10 cellular contexts compared by ENCODE assay signal in the genomic region with DNA sequence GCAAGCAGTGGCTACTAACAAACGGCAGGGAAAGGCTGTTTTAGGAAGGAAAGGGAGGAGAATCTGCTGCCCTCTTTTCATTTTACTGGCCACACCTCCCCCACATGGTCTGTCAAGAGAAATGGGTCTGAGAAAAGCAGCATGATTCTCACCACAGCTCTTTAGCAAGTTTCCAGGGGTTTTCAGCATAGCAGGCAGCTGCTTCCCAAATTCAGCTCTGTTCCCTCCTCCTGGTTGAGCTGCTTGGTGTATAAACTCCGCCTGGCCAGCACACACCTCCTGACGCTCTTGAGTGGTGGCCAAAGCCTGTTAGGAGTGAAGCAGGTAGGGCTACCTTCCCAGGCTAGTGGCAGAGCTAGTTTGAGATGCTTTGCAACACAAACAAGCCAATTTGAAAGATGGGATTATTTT.
A peak's percentile ranks its signal among the peaks of the same experiment; 100 is the strongest.
DNase-seq lines count a peak whose midpoint lies in the region; ATAC-seq and TF ChIP-seq lines count a peak whose summit lies in the region.
"Had no signal": no experiment of that assay in that cellular context is flagged by ENCODE, and none has a peak within 500 bp of the region (broad histone marks: within the 10 kb centered on the region; RNA-seq: fewer than 3 reads in every experiment).

No MANE protein-coding gene starts in this region.

- no peak overlapping the region for H2AK5ac ChIP-seq in mesendoderm (ENCODE audit: low read length)

- H4K5ac ChIP-seq in mesendoderm (ENCODE audit: low read length), result no peak overlapping the region

- no peaks in the 10 kb centered on the region for H3K9me3 Mint-ChIP-seq in activated naive CD8-positive, alpha-beta T cell treated with anti-CD3 and anti-CD28 coated beads, Interleukin-2, amount 10 ng/mL, durations not matched to agents 7 days and 5 days
- no peaks in the 10 kb centered on the region for H3K9me3 Mint-ChIP-seq in activated naive CD8-positive, alpha-beta T cell treated with anti-CD3 and anti-CD28 coated beads, Interleukin-2, amount 50 U/mL, for 24 hours
- no peaks in the 10 kb centered on the region for H3K9me3 Mint-ChIP-seq in endodermal cell

- peak overlapping the region; percentile 81 for H3K18ac ChIP-seq in mesendoderm (ENCODE audit: low read length)

- H3K4me3 Mint-ChIP-seq in activated naive CD8-positive, alpha-beta T cell treated with anti-CD3 and anti-CD28 coated beads, Interleukin-2, amount 10 ng/mL, durations not matched to agents 7 days and 5 days, result peak overlapping the region; percentile 67
- no peak overlapping the region for H3K4me3 Mint-ChIP-seq in activated naive CD8-positive, alpha-beta T cell treated with anti-CD3 and anti-CD28 coated beads, Interleukin-2, amount 50 U/mL, for 24 hours
- peak overlapping the region; percentile 53 for H3K4me3 Mint-ChIP-seq in endodermal cell

- peak overlapping the region; percentile 86 for H3K56ac ChIP-seq in mesendoderm (ENCODE audit: low read length)

- no peak overlapping the region for H3K23ac ChIP-seq in mesendoderm (ENCODE audit: low read length)

- H3K4me3 ChIP-seq in endodermal cell (ENCODE audit: low read length) (peak overlapping the region; percentile 86), mesendoderm (ENCODE audit: low read length) (no peak overlapping the region), aorta (ENCODE audit: low read length in 2 of 2) (peak overlapping the region; percentile 47 to 69)
- H3K4me3 ChIP-seq: BLaER1 treated with 17β-estradiol and CSF1 and Interleukin-3, amounts not matched to agents 10 nM and 100 nM had no signal

- POLR2A ChIA-PET in activated naive CD8-positive, alpha-beta T cell treated with anti-CD3 and anti-CD28 coated beads, Interleukin-2, amount 10 ng/mL, durations not matched to agents 7 days and 5 days (lab: Charles Lee), result no interaction called here

- WGBS in endodermal cell (ENCODE audit: insufficient coverage in 1 of 2, insufficient read length in 1 of 2), 2 experiments, result 0 to 7% methylated on average over 2 to 3 of the region's 3 CpGs
- WGBS in mesendoderm (ENCODE audit: extremely low coverage, insufficient coverage, low lambda C conversion rate), result no CpG with 5 or more reads among the region's 3 CpGs
- 0% methylated on average over 3 of the region's 3 CpGs for WGBS in aorta, 2 donors

- H2BK15ac ChIP-seq in mesendoderm (replicated peaks; ENCODE audit: low read depth), result no peak overlapping the region

- no peaks in the 10 kb centered on the region for H3K36me3 Mint-ChIP-seq in activated naive CD8-positive, alpha-beta T cell treated with anti-CD3 and anti-CD28 coated beads, Interleukin-2, amount 10 ng/mL, durations not matched to agents 7 days and 5 days
- H3K36me3 Mint-ChIP-seq in activated naive CD8-positive, alpha-beta T cell treated with anti-CD3 and anti-CD28 coated beads, Interleukin-2, amount 50 U/mL, for 24 hours (ENCODE audit: low read depth), result no peaks in the 10 kb centered on the region
- H3K36me3 Mint-ChIP-seq in endodermal cell (ENCODE audit: low read depth), result no peaks in the 10 kb centered on the region
- H3K36me3 Mint-ChIP-seq: naive thymus-derived CD4-positive, alpha-beta T cell had no signal

- H3K9ac ChIP-seq in endodermal cell (ENCODE audit: extremely low read depth, low read length, poor library complexity, severe bottlenecking) (peak overlapping the region; percentile 71), mesendoderm (ENCODE audit: low read length) (peak overlapping the region; percentile 70)
- H3K9ac ChIP-seq: BLaER1 treated with 17β-estradiol and CSF1 and Interleukin-3, amounts not matched to agents 10 nM and 100 nM had no signal

- peak overlapping the region; percentile 69 for H3K27ac ChIP-seq in endodermal cell (ENCODE audit: low read depth, low read length)
- peak overlapping the region; percentile 98 for H3K27ac ChIP-seq in mesendoderm (ENCODE audit: low read depth, low read length)
- H3K27ac ChIP-seq in aorta (ENCODE audit: low read depth in 1 of 2, low read length in 2 of 2), result no peak overlapping the region
- H3K27ac ChIP-seq: BLaER1 treated with 17β-estradiol and CSF1 and Interleukin-3, amounts not matched to agents 10 nM and 100 nM had no signal

- no peaks in the 10 kb centered on the region for H3K4me1 Mint-ChIP-seq in activated naive CD8-positive, alpha-beta T cell treated with anti-CD3 and anti-CD28 coated beads, Interleukin-2, amount 10 ng/mL, durations not matched to agents 7 days and 5 days
- H3K4me1 Mint-ChIP-seq in activated naive CD8-positive, alpha-beta T cell treated with anti-CD3 and anti-CD28 coated beads, Interleukin-2, amount 50 U/mL, for 24 hours, result peaks cover 7% of the 10 kb centered on the region
- peaks cover 44% of the 10 kb centered on the region for H3K4me1 Mint-ChIP-seq in endodermal cell

- peak overlapping the region; percentile 90 for H3K4ac ChIP-seq in mesendoderm (ENCODE audit: low read depth, low read length)

- peak; percentile 17 for TF ChIP-seq CTCF in endodermal cell (conservative IDR thresholded peaks at IDR 0.05)

- peak overlapping the region; percentile 95 for H2BK5ac ChIP-seq in mesendoderm (ENCODE audit: low read length)

- no peak overlapping the region for H3K4me2 ChIP-seq in mesendoderm (ENCODE audit: low read length)
- H3K4me2 ChIP-seq: BLaER1 treated with 17β-estradiol and CSF1 and Interleukin-3, amounts not matched to agents 10 nM and 100 nM had no signal

- no peaks in the 10 kb centered on the region for H3K79me2 ChIP-seq in mesendoderm (ENCODE audit: control insufficient read depth, insufficient read depth, low read length)

- no peaks in the 10 kb centered on the region for H3K79me1 ChIP-seq in mesendoderm (ENCODE audit: low read length)

- H3K36me3 ChIP-seq in endodermal cell (ENCODE audit: control insufficient read depth, insufficient read depth, low read length) (no peaks in the 10 kb centered on the region), mesendoderm (ENCODE audit: control insufficient read depth, insufficient read depth, low read length) (no peaks in the 10 kb centered on the region), aorta (ENCODE audit: control insufficient read depth in 1 of 2, insufficient read depth in 2 of 2, low read length in 1 of 2) (no peaks in the 10 kb centered on the region)
- H3K36me3 ChIP-seq: BLaER1 treated with 17β-estradiol and CSF1 and Interleukin-3, amounts not matched to agents 10 nM and 100 nM had no signal

- H2BK120ac ChIP-seq in mesendoderm (ENCODE audit: low read depth, low read length), result peak overlapping the region; percentile 78

- H3K9me3 ChIP-seq in endodermal cell (ENCODE audit: control insufficient read depth, low read length) (no peaks in the 10 kb centered on the region), aorta (ENCODE audit: control insufficient read depth, low read length) (no peaks in the 10 kb centered on the region)
- H3K9me3 ChIP-seq: BLaER1 treated with 17β-estradiol and CSF1 and Interleukin-3, amounts not matched to agents 10 nM and 100 nM had no signal

- H3K27me3 ChIP-seq in endodermal cell (ENCODE audit: control insufficient read depth, insufficient read depth, low read length, poor library complexity, severe bottlenecking), result no peaks in the 10 kb centered on the region
- H3K27me3 ChIP-seq in mesendoderm (ENCODE audit: insufficient read depth, low read length, poor library complexity), result no peaks in the 10 kb centered on the region
- H3K27me3 ChIP-seq in aorta (ENCODE audit: control insufficient read depth in 1 of 2, insufficient read depth in 2 of 2, low read length in 1 of 2), result no peaks in the 10 kb centered on the region
- H3K27me3 ChIP-seq: BLaER1 treated with 17β-estradiol and CSF1 and Interleukin-3, amounts not matched to agents 10 nM and 100 nM had no signal

- no peak for ATAC-seq in activated naive CD8-positive, alpha-beta T cell treated with anti-CD3 and anti-CD28 coated beads, Interleukin-2, amount 10 ng/mL, durations not matched to agents 7 days and 5 days (ENCODE audit: low read depth)
- ATAC-seq in activated naive CD8-positive, alpha-beta T cell treated with anti-CD3 and anti-CD28 coated beads, Interleukin-2, amount 50 U/mL, for 24 hours, result no peak
- ATAC-seq in aorta (ENCODE audit: low FRiP score) (peak; percentile 69), GM18511 (IDR thresholded peaks at IDR 0.05; ENCODE audit: unreplicated experiment) (no peak)

- no peak overlapping the region for H3K27ac Mint-ChIP-seq in activated naive CD8-positive, alpha-beta T cell treated with anti-CD3 and anti-CD28 coated beads, Interleukin-2, amount 10 ng/mL, durations not matched to agents 7 days and 5 days
- H3K27ac Mint-ChIP-seq in activated naive CD8-positive, alpha-beta T cell treated with anti-CD3 and anti-CD28 coated beads, Interleukin-2, amount 50 U/mL, for 24 hours, result no peak overlapping the region
- peak overlapping the region; percentile 94 for H3K27ac Mint-ChIP-seq in endodermal cell

- H4K8ac ChIP-seq in mesendoderm (ENCODE audit: low read depth, low read length), result no peak overlapping the region

- intact Hi-C loops in aorta (cut with DNase I), result loop anchor here (5.0 to 10.0 kb wide), 2 partner anchors 432 to 820 kb away; partner anchors contain the start of genes DDIAS (in 1 of the 2) and PRCP (in 1 of the 2)

- peaks cover 9% of the 10 kb centered on the region for H3K4me1 ChIP-seq in endodermal cell (ENCODE audit: control insufficient read depth, insufficient read depth, low read length)
- peaks cover 14% of the 10 kb centered on the region for H3K4me1 ChIP-seq in mesendoderm (ENCODE audit: control insufficient read depth, low read depth, low read length)
- no peaks in the 10 kb centered on the region for H3K4me1 ChIP-seq in aorta (ENCODE audit: control insufficient read depth in 1 of 2, insufficient read depth in 2 of 2, low read length in 2 of 2)
- H3K4me1 ChIP-seq: BLaER1 treated with 17β-estradiol and CSF1 and Interleukin-3, amounts not matched to agents 10 nM and 100 nM had no signal

- no peak for DNase-seq in activated naive CD8-positive, alpha-beta T cell treated with anti-CD3 and anti-CD28 coated beads, Interleukin-2, amount 10 ng/mL, durations not matched to agents 7 days and 5 days
- DNase-seq in activated naive CD8-positive, alpha-beta T cell treated with anti-CD3 and anti-CD28 coated beads, Interleukin-2, amount 50 U/mL, for 24 hours, result no peak
- DNase-seq in endodermal cell (peak; percentile 92), mesendoderm (peak; percentile 98), aorta (no peak), NCI-H446 (lab: John Stamatoyannopoulos, UW) (no peak), RKO (ENCODE audit: low spot score) (no peak)

- peaks cover 29% of the 10 kb centered on the region for H3K27me3 Mint-ChIP-seq in activated naive CD8-positive, alpha-beta T cell treated with anti-CD3 and anti-CD28 coated beads, Interleukin-2, amount 10 ng/mL, durations not matched to agents 7 days and 5 days
- H3K27me3 Mint-ChIP-seq in activated naive CD8-positive, alpha-beta T cell treated with anti-CD3 and anti-CD28 coated beads, Interleukin-2, amount 50 U/mL, for 24 hours, result peaks cover 8% of the 10 kb centered on the region
- no peaks in the 10 kb centered on the region for H3K27me3 Mint-ChIP-seq in endodermal cell (ENCODE audit: insufficient read depth)

Comparison
In these comparisons a context has a peak if more than half of its experiments do, and no peak if none do; other contexts are left out.
1. DNase-seq: peak in endodermal cell (single experiment) and mesendoderm (single experiment); none in activated naive CD8-positive, alpha-beta T cell treated with anti-CD3 and anti-CD28 coated beads, Interleukin-2, amount 10 ng/mL, durations not matched to agents 7 days and 5 days (single experiment), activated naive CD8-positive, alpha-beta T cell treated with anti-CD3 and anti-CD28 coated beads, Interleukin-2, amount 50 U/mL, for 24 hours (single experiment), aorta (0 of 2), NCI-H446 (0 of 2) and RKO (single experiment).
2. H3K27ac ChIP-seq: peak in endodermal cell (single experiment) and mesendoderm (single experiment); none in aorta (0 of 2).